ENCODE assay signal across 8 cellular contexts in genomic region chr17:7237266-7237760, GRCh38. TPM values are rescaled to one million over a fixed set of nuclear protein-coding genes. Genes with fewer than 3 reads are reported as not detected.
DNase-seq lines count a peak whose midpoint lies in the region; ATAC-seq and TF ChIP-seq lines count a peak whose summit lies in the region.

No MANE protein-coding gene starts in this region.

- H3K27me3 Mint-ChIP-seq in effector memory CD8-positive, alpha-beta T cell: no peaks in the 10 kb centered on the region
- peaks cover 15% of the 10 kb centered on the region for H3K27me3 Mint-ChIP-seq in neural progenitor cell (ENCODE audit: insufficient read depth, low read depth)

- peak overlapping the region; percentile 100; the same call in 1 of the 2 replicates for H3K9ac ChIP-seq in OCI-LY3 (ENCODE audit: low read length)
- no peak overlapping the region for H3K9ac ChIP-seq in neural progenitor cell

- no peaks in the 10 kb centered on the region for H3K9me3 ChIP-seq in OCI-LY3 (ENCODE audit: insufficient read depth, low read length)
- H3K9me3 ChIP-seq in neural progenitor cell (ENCODE audit: low read depth): no peaks in the 10 kb centered on the region

- H3K27ac ChIP-seq in C4-2B (peak overlapping the region; percentile 98), OCI-LY3 (ENCODE audit: low read length) (peak overlapping the region; percentile 93), neural progenitor cell (peak overlapping the region; percentile 75)

- H3F3A ChIP-seq in neural progenitor cell (ENCODE audit: low read depth): peaks cover 73% of the 10 kb centered on the region

- peak overlapping the region; percentile 89 to 91 for H3K27ac Mint-ChIP-seq in effector memory CD8-positive, alpha-beta T cell
- H3K27ac Mint-ChIP-seq in neural progenitor cell: peak overlapping the region; percentile 35

- H3K4me3 ChIP-seq in OCI-LY3 (ENCODE audit: low read length): peak overlapping the region; percentile 100
- peak overlapping the region; percentile 99 for H3K4me3 ChIP-seq in neural progenitor cell

- H4K20me1 ChIP-seq in OCI-LY3 (ENCODE audit: insufficient read depth, low read length): peaks cover 7% of the 10 kb centered on the region
- H4K20me1 ChIP-seq in neural progenitor cell (ENCODE audit: low read depth): peaks cover 37% of the 10 kb centered on the region

- ATAC-seq in effector memory CD8-positive, alpha-beta T cell (replicated peaks): no peak
- ATAC-seq in HG03196 (IDR thresholded peaks at IDR 0.05; ENCODE audit: unreplicated experiment): no peak

- peaks cover 13% of the 10 kb centered on the region for H3K36me3 ChIP-seq in OCI-LY3 (replicated peaks; ENCODE audit: low read depth, low read length)
- H3K36me3 ChIP-seq in neural progenitor cell: no peaks in the 10 kb centered on the region

- peaks cover 61 to 68% of the 10 kb centered on the region in 2 donors for H3K4me1 Mint-ChIP-seq in effector memory CD8-positive, alpha-beta T cell (ENCODE audit: low read depth in 2 of 2)
- H3K4me1 Mint-ChIP-seq in neural progenitor cell: peaks cover 54% of the 10 kb centered on the region

- H2AFZ ChIP-seq in OCI-LY3 (ENCODE audit: low read depth, low read length) (no peak overlapping the region), neural progenitor cell (replicated peaks) (no peak overlapping the region)

- H3K27me3 ChIP-seq in OCI-LY3 (ENCODE audit: low read depth, low read length) (no peaks in the 10 kb centered on the region), neural progenitor cell (no peaks in the 10 kb centered on the region)

- peak overlapping the region; percentile 99 to 100 for H3K4me3 Mint-ChIP-seq in effector memory CD8-positive, alpha-beta T cell
- peak overlapping the region; percentile 99 for H3K4me3 Mint-ChIP-seq in neural progenitor cell

- H3K4me2 ChIP-seq in OCI-LY3 (ENCODE audit: low read length): peak overlapping the region; percentile 77
- peak overlapping the region; percentile 74 for H3K4me2 ChIP-seq in neural progenitor cell

- H3K79me2 ChIP-seq in OCI-LY3 (ENCODE audit: low read length): peaks cover 67% of the 10 kb centered on the region
- peaks cover 88% of the 10 kb centered on the region for H3K79me2 ChIP-seq in neural progenitor cell (ENCODE audit: low read depth)

- peaks cover 80% of the 10 kb centered on the region for H3K36me3 Mint-ChIP-seq in effector memory CD8-positive, alpha-beta T cell (ENCODE audit: insufficient read depth)
- H3K36me3 Mint-ChIP-seq in neural progenitor cell: peaks cover 28% of the 10 kb centered on the region

- in situ Hi-C loops in GM13977 (cut with MboI; ENCODE audit: low pct_unique_long_range_greater_than_20kb, low sequenced_read_pairs, unreplicated experiment): no loop called here

- no peaks in the 10 kb centered on the region for H3K9me3 Mint-ChIP-seq in effector memory CD8-positive, alpha-beta T cell
- no peaks in the 10 kb centered on the region for H3K9me3 Mint-ChIP-seq in neural progenitor cell

- DNase-seq in effector memory CD8-positive, alpha-beta T cell: no peak
- DNase-seq in neural progenitor cell (ENCODE audit: low spot score) (no peak), NCI-H2029 (lab: John Stamatoyannopoulos, UW) (no peak), NCI-H748 treated with DMSO at 0.1 percent for 48 hours (lab: John Stamatoyannopoulos, UW) (no peak), GM13977 (ENCODE audit: low spot score) (no peak)

- H3K4me1 ChIP-seq in OCI-LY3 (ENCODE audit: low read length) (peaks cover 30% of the 10 kb centered on the region), neural progenitor cell (peaks cover 24% of the 10 kb centered on the region)

- TF ChIP-seq CTCF in C4-2B (conservative IDR thresholded peaks at IDR 0.05) (no peak), OCI-LY3 (IDR thresholded peaks at IDR 0.05; ENCODE audit: low read depth, low read length) (no peak), neural progenitor cell (IDR thresholded peaks at IDR 0.05) (no peak), GM13977 (IDR thresholded peaks at IDR 0.05; ENCODE audit: extremely low read depth, insufficient read depth, missing control alignments) (no peak)

RNA-seq across cellular contexts. Expression of gene PHF23, which starts 1.9 kb away (rescaled TPM):
- 31.6 and 59.1 TPM in 2 replicates for total RNA-seq in neural progenitor cell (ENCODE audit: low replicate concordance)

RNA-seq across cellular contexts. Expression of gene DVL2, which starts 3.0 kb away (rescaled TPM):
- total RNA-seq in neural progenitor cell (ENCODE audit: low replicate concordance): 43.9 and 113 TPM in 2 replicates

RNA-seq across cellular contexts. Expression of gene GABARAP, which starts 4.9 kb away (rescaled TPM):
- total RNA-seq in neural progenitor cell (ENCODE audit: low replicate concordance): 225 and 276 TPM in 2 replicates

RNA-seq across cellular contexts. Expression of gene CTDNEP1, which starts 14.2 kb away (rescaled TPM):
- total RNA-seq in neural progenitor cell (ENCODE audit: low replicate concordance): 46.5 and 55.3 TPM in 2 replicates

RNA-seq across cellular contexts. Expression of gene ELP5, which starts 14.7 kb away (rescaled TPM):
- 17.5 and 42.2 TPM in 2 replicates for total RNA-seq in neural progenitor cell (ENCODE audit: low replicate concordance)
